Comparison of ENCODE assay signal across 11 cellular contexts in genomic region chr2:60839126-60839813, GRCh38. TPM values are rescaled to one million over a fixed set of nuclear protein-coding genes. Genes with fewer than 3 reads are reported as not detected.
DNase-seq lines count a peak whose midpoint lies in the region; ATAC-seq and TF ChIP-seq lines count a peak whose summit lies in the region.
"Had no signal": no experiment of that assay in that cellular context is flagged by ENCODE, and none has a peak within 500 bp of the region (broad histone marks: within the 10 kb centered on the region; RNA-seq: fewer than 3 reads in every experiment).

No MANE protein-coding gene starts in this region.

- H3K27me3 ChIP-seq in HAP-1 (ENCODE audit: low read depth) = no peaks in the 10 kb centered on the region
- no peaks in the 10 kb centered on the region for H3K27me3 ChIP-seq in right atrium auricular region
- no peaks in the 10 kb centered on the region for H3K27me3 ChIP-seq in brain microvascular endothelial cell (replicated peaks)

- DNase-seq in HAP-1 (ENCODE audit: low spot score in 2 of 2) = peak; percentile 81 to 91
- DNase-seq in stimulated activated effector memory CD8-positive, alpha-beta T cell treated with anti-CD3 and anti-CD28 coated beads, Interleukin-12 subunit alpha, Interleukin-12 subunit beta, amount 100 ng/mL, for 72 hours (ENCODE audit: low spot score in 2 of 2) = no peak
- DNase-seq in GM19240 (ENCODE audit: insufficient read length, low spot score) = no peak
- no peak for DNase-seq in right atrium auricular region (ENCODE audit: low spot score)
- no peak for DNase-seq in ureter (ENCODE audit: low spot score)
- DNase-seq in brain microvascular endothelial cell = no peak
- DNase-seq: activated naive CD4-positive, alpha-beta T cell; NCI-H510A treated with DMSO at 0.1 percent for 48 hours had no signal

- no peak overlapping the region for H3K27ac ChIP-seq in right atrium auricular region
- no peak overlapping the region for H3K27ac ChIP-seq in brain microvascular endothelial cell
- H3K27ac ChIP-seq: VCaP had no signal

- H3K36me3 ChIP-seq in HAP-1 (replicated peaks) = no peaks in the 10 kb centered on the region
- H3K36me3 ChIP-seq in right atrium auricular region = no peaks in the 10 kb centered on the region
- H3K36me3 ChIP-seq in brain microvascular endothelial cell (replicated peaks) = no peaks in the 10 kb centered on the region

- in situ Hi-C loops in HAP-1 (cut with MboI; ENCODE audit: low sequenced_read_pairs) = no loop called here
- in situ Hi-C loops in brain microvascular endothelial cell (cut with HindIII; ENCODE audit: low pct_ligation_motif_present, low sequenced_read_pairs) = no loop called here

- no peak overlapping the region for H3K4me3 Mint-ChIP-seq in stimulated activated effector memory CD8-positive, alpha-beta T cell treated with anti-CD3 and anti-CD28 coated beads, Interleukin-12 subunit alpha, Interleukin-12 subunit beta, amount 100 ng/mL, for 72 hours

- H3K9me3 ChIP-seq in HAP-1 = no peaks in the 10 kb centered on the region
- no peaks in the 10 kb centered on the region for H3K9me3 ChIP-seq in right atrium auricular region

- peaks cover 20% of the 10 kb centered on the region for H3K4me1 Mint-ChIP-seq in stimulated activated effector memory CD8-positive, alpha-beta T cell treated with anti-CD3 and anti-CD28 coated beads, Interleukin-12 subunit alpha, Interleukin-12 subunit beta, amount 100 ng/mL, for 72 hours

- peaks cover 17% of the 10 kb centered on the region for H3K4me1 ChIP-seq in HAP-1
- no peaks in the 10 kb centered on the region for H3K4me1 ChIP-seq in right atrium auricular region

- peak; percentile 48 for ATAC-seq in GM18909 (IDR thresholded peaks at IDR 0.05; ENCODE audit: poor library complexity, unreplicated experiment)
- peak; percentile 32 for ATAC-seq in HG03469 (IDR thresholded peaks at IDR 0.05; ENCODE audit: unreplicated experiment)
- ATAC-seq in stimulated activated effector memory CD8-positive, alpha-beta T cell treated with anti-CD3 and anti-CD28 coated beads, Interleukin-12 subunit alpha, Interleukin-12 subunit beta, amount 100 ng/mL, for 72 hours = peak; percentile 58

- no peaks in the 10 kb centered on the region for H3K9me3 Mint-ChIP-seq in stimulated activated effector memory CD8-positive, alpha-beta T cell treated with anti-CD3 and anti-CD28 coated beads, Interleukin-12 subunit alpha, Interleukin-12 subunit beta, amount 100 ng/mL, for 72 hours

- H3K36me3 Mint-ChIP-seq in stimulated activated effector memory CD8-positive, alpha-beta T cell treated with anti-CD3 and anti-CD28 coated beads, Interleukin-12 subunit alpha, Interleukin-12 subunit beta, amount 100 ng/mL, for 72 hours = no peaks in the 10 kb centered on the region

- H3K4me3 ChIP-seq in HAP-1 = no peak overlapping the region
- no peak overlapping the region for H3K4me3 ChIP-seq in right atrium auricular region
- no peak overlapping the region for H3K4me3 ChIP-seq in brain microvascular endothelial cell (ENCODE audit: low read depth, low read length)

- no peak overlapping the region for H3K27ac Mint-ChIP-seq in stimulated activated effector memory CD8-positive, alpha-beta T cell treated with anti-CD3 and anti-CD28 coated beads, Interleukin-12 subunit alpha, Interleukin-12 subunit beta, amount 100 ng/mL, for 72 hours

- TF ChIP-seq CTCF in right atrium auricular region (IDR thresholded peaks at IDR 0.05) (no peak), brain microvascular endothelial cell (IDR thresholded peaks at IDR 0.05; ENCODE audit: low read depth, low read length, missing control alignments) (no peak)

RNA-seq across cellular contexts. Expression of gene REL, which starts 42.1 kb away (rescaled TPM):
- 1 to 10 TPM; 6.0 to 7.3 TPM for total RNA-seq in right atrium auricular region
- 46.0 TPM for total RNA-seq in ureter

Comparison
In these comparisons a context has a peak if more than half of its experiments do, and no peak if none do; other contexts are left out.
1. DNase-seq: peak in HAP-1 (2 of 2); none in stimulated activated effector memory CD8-positive, alpha-beta T cell treated with anti-CD3 and anti-CD28 coated beads, Interleukin-12 subunit alpha, Interleukin-12 subunit beta, amount 100 ng/mL, for 72 hours (0 of 2), GM19240 (single experiment), right atrium auricular region (single experiment), ureter (single experiment) and brain microvascular endothelial cell (single experiment).
2. Peak in every context shown above with its lines, with median percentiles within 50 percentile points of each other: ATAC-seq.